8 cellular contexts compared by ENCODE assay signal in the genomic region with DNA sequence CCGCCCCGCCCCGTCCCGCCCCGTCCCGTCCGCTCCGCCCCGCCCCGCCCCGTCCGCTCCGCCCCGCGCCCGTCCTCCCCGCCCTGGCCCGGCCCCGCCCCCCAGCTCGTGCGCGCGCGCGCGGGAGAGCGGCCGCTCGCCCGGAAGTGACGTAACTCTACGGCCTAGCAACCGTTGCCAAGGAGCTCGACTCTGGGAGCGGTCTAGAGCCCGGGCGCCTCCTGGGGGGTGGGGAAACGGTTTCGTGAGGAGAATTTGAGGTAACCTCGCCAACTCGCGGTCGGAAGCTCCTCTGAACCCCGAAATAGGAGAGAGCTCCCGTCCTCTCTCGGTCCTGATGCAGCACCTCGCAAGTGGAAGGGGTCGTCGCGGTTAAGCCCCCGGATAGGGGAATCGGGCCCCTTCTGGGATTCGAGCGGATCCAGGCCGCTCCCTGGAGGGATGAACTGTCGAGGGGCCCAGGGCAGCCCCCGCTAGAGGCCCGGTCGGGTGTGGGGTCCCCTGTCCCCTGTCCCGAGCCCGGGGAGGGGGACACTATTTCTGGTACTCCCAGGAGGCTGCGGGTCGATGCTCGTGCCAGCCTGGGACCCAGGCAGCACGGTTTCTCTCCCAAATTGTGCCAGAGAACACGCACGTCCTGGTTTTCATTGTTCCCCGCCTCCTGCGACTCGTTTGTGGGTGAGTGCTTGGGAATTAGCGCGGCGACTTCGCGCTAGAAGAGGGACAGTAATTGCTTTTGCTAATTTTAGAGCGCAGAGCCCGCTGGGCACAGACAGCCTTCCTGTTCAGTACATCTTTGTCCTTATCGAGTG. TPM values are rescaled to one million over a fixed set of nuclear protein-coding genes. Genes with fewer than 3 reads are reported as not detected.
DNase-seq lines count a peak whose midpoint lies in the region; ATAC-seq, FAIRE-seq and TF ChIP-seq lines count a peak whose summit lies in the region.

A gene with protein sequence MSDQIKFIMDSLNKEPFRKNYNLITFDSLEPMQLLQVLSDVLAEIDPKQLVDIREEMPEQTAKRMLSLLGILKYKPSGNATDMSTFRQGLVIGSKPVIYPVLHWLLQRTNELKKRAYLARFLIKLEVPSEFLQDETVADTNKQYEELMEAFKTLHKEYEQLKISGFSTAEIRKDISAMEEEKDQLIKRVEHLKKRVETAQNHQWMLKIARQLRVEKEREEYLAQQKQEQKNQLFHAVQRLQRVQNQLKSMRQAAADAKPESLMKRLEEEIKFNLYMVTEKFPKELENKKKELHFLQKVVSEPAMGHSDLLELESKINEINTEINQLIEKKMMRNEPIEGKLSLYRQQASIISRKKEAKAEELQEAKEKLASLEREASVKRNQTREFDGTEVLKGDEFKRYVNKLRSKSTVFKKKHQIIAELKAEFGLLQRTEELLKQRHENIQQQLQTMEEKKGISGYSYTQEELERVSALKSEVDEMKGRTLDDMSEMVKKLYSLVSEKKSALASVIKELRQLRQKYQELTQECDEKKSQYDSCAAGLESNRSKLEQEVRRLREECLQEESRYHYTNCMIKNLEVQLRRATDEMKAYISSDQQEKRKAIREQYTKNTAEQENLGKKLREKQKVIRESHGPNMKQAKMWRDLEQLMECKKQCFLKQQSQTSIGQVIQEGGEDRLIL (plus strand): TSS at position 174 of the 812 bp plus-strand sequence. CDS start 3,024 bp downstream, outside the sequence.

- H3K79me2 ChIP-seq in keratinocyte (ENCODE audit: control insufficient read depth, insufficient read depth, low read length) = peaks cover 8% of the 10 kb centered on the region

- peak; percentile 84 for ATAC-seq in GM19035 (IDR thresholded peaks at IDR 0.05; ENCODE audit: unreplicated experiment)
- ATAC-seq in HG03354 (IDR thresholded peaks at IDR 0.05; ENCODE audit: poor library complexity, severe bottlenecking, unreplicated experiment) = peak; percentile 94

- H2AFZ ChIP-seq in keratinocyte (ENCODE audit: control insufficient read depth, low read length) = peak within 1 kb of the TSS; percentile 97

- FAIRE-seq in keratinocyte (lab: Jason Lieb, UNC) = peak; percentile 43

- peak within 1 kb of the TSS; percentile 98 for H3K9ac ChIP-seq in keratinocyte (ENCODE audit: control insufficient read depth, extremely low read depth, insufficient read depth, low read length)

- dilution Hi-C loops in keratinocyte (cut with MboI; ENCODE audit: extremely low pct_ligation_motif_present, low sequenced_read_pairs) = no loop called here

- peak within 1 kb of the TSS; percentile 98 to 99 (median 99) for H3K4me3 ChIP-seq in keratinocyte (ENCODE audit: control insufficient read depth in 2 of 3, extremely low read depth in 1 of 3, insufficient read depth in 2 of 3, low read depth in 1 of 3, low read length in 3 of 3)

- no peaks in the 10 kb centered on the region for H3K9me3 ChIP-seq in keratinocyte (ENCODE audit: control insufficient read depth, low read depth, low read length)

- H3K27ac ChIP-seq in keratinocyte (ENCODE audit: control insufficient read depth, insufficient read depth, low read length) = peak within 1 kb of the TSS; percentile 94

- peak within 1 kb of the TSS; percentile 95 for H3K4me2 ChIP-seq in keratinocyte (ENCODE audit: control insufficient read depth, extremely low read depth, insufficient read depth, low read depth, low read length)

- DNase-seq in ACHN = peak; percentile 98
- peak; percentile 83 to 96 for DNase-seq in NCI-H446 (lab: John Stamatoyannopoulos, UW)
- DNase-seq in activated CD4-positive, CD25-positive, alpha-beta regulatory T cell treated with anti-CD3 and anti-CD28 coated beads, Interleukin-2, amount 50 U/mL, for 72 hours = peak; percentile 94
- peak; percentile 94 for DNase-seq in cerebellar cortex (ENCODE audit: low spot score)
- peak; percentile 49 for DNase-seq in keratinocyte (ENCODE audit: low read depth, low spot score)
- DNase-seq in stimulated activated CD4-positive, alpha-beta T cell treated with anti-CD3 and anti-CD28 coated beads, Interleukin-12 subunit alpha, Interleukin-12 subunit beta, amount 100 ng/mL, for 48 hours (ENCODE audit: low read depth in 2 of 3, low spot score in 1 of 3) = peak; percentile 92 to 95 (median 95)

- no peaks in the 10 kb centered on the region for H3K9me1 ChIP-seq in keratinocyte (ENCODE audit: control insufficient read depth, extremely low read depth, insufficient read depth, low read length)

- no peaks in the 10 kb centered on the region for H4K20me1 ChIP-seq in keratinocyte (ENCODE audit: control insufficient read depth, extremely low read depth, insufficient read depth, low read length)

- no peaks in the 10 kb centered on the region for H3K36me3 ChIP-seq in keratinocyte (ENCODE audit: control insufficient read depth in 2 of 2, extremely low read depth in 1 of 2, insufficient read depth in 2 of 2, low read length in 2 of 2)

- TF ChIP-seq CTCF in keratinocyte (optimal IDR thresholded peaks at IDR 0.05 in 1 of 3, IDR thresholded peaks at IDR 0.05 in 1 of 3, conservative IDR thresholded peaks at IDR 0.05 in 1 of 3; ENCODE audit: extremely low read depth in 1 of 3, insufficient read depth in 2 of 3, low read length in 3 of 3) = no peak

- no peaks in the 10 kb centered on the region for H3K27me3 ChIP-seq in keratinocyte (ENCODE audit: control insufficient read depth, extremely low read depth, insufficient read depth, low read length)

- in situ Hi-C loops in ACHN (cut with HindIII; ENCODE audit: low pct_ligation_motif_present, low pct_unique_long_range_greater_than_20kb, low sequenced_read_pairs) = no loop called here

- H3K4me1 ChIP-seq in keratinocyte (ENCODE audit: control insufficient read depth, extremely low read depth, insufficient read depth, low read length) = peaks cover 6% of the 10 kb centered on the region

RNA-seq across cellular contexts. Expression of the gene that starts here (rescaled TPM):
- 4.9 to 8.9 TPM (median 6.0 TPM) in 3 replicates for polyA plus RNA-seq in keratinocyte
- 11.3 TPM for polyA plus RNA-seq in keratinocyte (2011; ENCODE audit: low read depth)
- polyA plus RNA-seq in keratinocyte (2011; cell fraction: cytosol; rRNA removed) = 4.2 and 6.0 TPM in 2 replicates
- 8.9 and 14.5 TPM in 2 replicates for polyA plus RNA-seq in keratinocyte (2011; cell fraction: nucleus; rRNA removed)
- polyA plus RNA-seq in keratinocyte (2012; ENCODE audit: low replicate concordance) = 3.4 and 6.0 TPM in 2 replicates
- polyA minus RNA-seq in keratinocyte = 0.59 to 4.6 TPM (median 1.5 TPM) in 3 replicates
- polyA minus RNA-seq in keratinocyte (2011; cell fraction: cytosol; rRNA and poly(A)+ RNA removed) = 1.5 TPM
- polyA minus RNA-seq in keratinocyte (2011; cell fraction: nucleus; rRNA and poly(A)+ RNA removed) = 3.1 and 5.0 TPM in 2 replicates

Comparison
In these comparisons a context has a peak if more than half of its experiments do, and no peak if none do; other contexts are left out.
1. Peak in every context shown above with its lines: DNase-seq, ATAC-seq, H3K4me3 ChIP-seq and H3K27ac ChIP-seq.